1 cellular context compared by ENCODE assay signal in the genomic region with DNA sequence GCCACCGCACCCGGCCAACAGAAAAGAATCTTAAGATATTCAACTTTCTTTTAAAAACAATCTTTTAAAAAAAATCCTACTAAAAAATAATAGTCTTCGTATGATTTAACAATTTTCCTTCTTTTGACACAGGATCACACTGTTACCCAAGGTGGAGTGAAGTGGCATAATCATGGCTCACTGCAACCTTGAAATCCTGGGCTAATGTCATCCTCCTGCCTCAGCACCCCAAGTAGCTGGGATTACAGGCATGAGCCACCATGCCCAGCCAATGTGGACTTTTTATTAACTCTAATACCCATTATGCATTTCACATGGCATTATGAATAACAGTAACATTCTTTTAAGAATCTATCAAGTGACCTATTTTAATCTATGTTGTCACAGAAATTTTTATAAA.
TF ChIP-seq lines count a peak whose summit lies in the region.

No MANE protein-coding gene starts in this region.

TF ChIP-seq in GM12878, 131 proteins besides CTCF, POLR2A, EP300 and RAD21:
- TF ChIP-seq ZNF217 (IDR thresholded peaks at IDR 0.05) (no peak), CREM (IDR thresholded peaks at IDR 0.05; ENCODE audit: low read depth) (no peak), POLR2AphosphoS5 (IDR thresholded peaks at IDR 0.05; ENCODE audit: low read length) (no peak; the same call in 1 of the 2 replicates), YBX1 (IDR thresholded peaks at IDR 0.05) (no peak), FOXK2 (IDR thresholded peaks at IDR 0.05) (no peak), MXI1 (IDR thresholded peaks at IDR 0.05; ENCODE audit: low read depth, low read length) (no peak), SIX5 (IDR thresholded peaks at IDR 0.05; ENCODE audit: low read depth, low read length, severe bottlenecking) (no peak), SMAD1 (IDR thresholded peaks at IDR 0.05; ENCODE audit: low read depth, partially characterized antibody) (no peak), RUNX3 (IDR thresholded peaks at IDR 0.05; ENCODE audit: low read length) (no peak), KLF5 (IDR thresholded peaks at IDR 0.05; ENCODE audit: partially characterized antibody) (no peak), NR2F1 (conservative IDR thresholded peaks at IDR 0.05) (no peak), SUPT20H (IDR thresholded peaks at IDR 0.05; ENCODE audit: borderline replicate concordance, control insufficient read depth, low read depth, low read length) (no peak), KAT2A (conservative IDR thresholded peaks at IDR 0.05; ENCODE audit: control insufficient read depth, low read depth, low read length) (no peak)
- TF ChIP-seq, protein P1, sequence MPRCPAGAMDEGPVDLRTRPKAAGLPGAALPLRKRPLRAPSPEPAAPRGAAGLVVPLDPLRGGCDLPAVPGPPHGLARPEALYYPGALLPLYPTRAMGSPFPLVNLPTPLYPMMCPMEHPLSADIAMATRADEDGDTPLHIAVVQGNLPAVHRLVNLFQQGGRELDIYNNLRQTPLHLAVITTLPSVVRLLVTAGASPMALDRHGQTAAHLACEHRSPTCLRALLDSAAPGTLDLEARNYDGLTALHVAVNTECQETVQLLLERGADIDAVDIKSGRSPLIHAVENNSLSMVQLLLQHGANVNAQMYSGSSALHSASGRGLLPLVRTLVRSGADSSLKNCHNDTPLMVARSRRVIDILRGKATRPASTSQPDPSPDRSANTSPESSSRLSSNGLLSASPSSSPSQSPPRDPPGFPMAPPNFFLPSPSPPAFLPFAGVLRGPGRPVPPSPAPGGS (IDR thresholded peaks at IDR 0.05; ENCODE audit: borderline replicate concordance, insufficient read depth, low read depth, low read length, poor library complexity, severe bottlenecking): no peak
- TF ChIP-seq, protein P2, sequence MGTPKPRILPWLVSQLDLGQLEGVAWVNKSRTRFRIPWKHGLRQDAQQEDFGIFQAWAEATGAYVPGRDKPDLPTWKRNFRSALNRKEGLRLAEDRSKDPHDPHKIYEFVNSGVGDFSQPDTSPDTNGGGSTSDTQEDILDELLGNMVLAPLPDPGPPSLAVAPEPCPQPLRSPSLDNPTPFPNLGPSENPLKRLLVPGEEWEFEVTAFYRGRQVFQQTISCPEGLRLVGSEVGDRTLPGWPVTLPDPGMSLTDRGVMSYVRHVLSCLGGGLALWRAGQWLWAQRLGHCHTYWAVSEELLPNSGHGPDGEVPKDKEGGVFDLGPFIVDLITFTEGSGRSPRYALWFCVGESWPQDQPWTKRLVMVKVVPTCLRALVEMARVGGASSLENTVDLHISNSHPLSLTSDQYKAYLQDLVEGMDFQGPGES (IDR thresholded peaks at IDR 0.05): no peak
- TF ChIP-seq, protein P3, sequence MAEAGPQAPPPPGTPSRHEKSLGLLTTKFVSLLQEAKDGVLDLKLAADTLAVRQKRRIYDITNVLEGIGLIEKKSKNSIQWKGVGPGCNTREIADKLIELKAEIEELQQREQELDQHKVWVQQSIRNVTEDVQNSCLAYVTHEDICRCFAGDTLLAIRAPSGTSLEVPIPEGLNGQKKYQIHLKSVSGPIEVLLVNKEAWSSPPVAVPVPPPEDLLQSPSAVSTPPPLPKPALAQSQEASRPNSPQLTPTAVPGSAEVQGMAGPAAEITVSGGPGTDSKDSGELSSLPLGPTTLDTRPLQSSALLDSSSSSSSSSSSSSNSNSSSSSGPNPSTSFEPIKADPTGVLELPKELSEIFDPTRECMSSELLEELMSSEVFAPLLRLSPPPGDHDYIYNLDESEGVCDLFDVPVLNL (IDR thresholded peaks at IDR 0.05; ENCODE audit: low read depth, low read length): no peak
TF ChIP-seq in GM12878: peak in this region for 0.
